Comparison of ENCODE assay signal across 6 cellular contexts in the genomic region with DNA sequence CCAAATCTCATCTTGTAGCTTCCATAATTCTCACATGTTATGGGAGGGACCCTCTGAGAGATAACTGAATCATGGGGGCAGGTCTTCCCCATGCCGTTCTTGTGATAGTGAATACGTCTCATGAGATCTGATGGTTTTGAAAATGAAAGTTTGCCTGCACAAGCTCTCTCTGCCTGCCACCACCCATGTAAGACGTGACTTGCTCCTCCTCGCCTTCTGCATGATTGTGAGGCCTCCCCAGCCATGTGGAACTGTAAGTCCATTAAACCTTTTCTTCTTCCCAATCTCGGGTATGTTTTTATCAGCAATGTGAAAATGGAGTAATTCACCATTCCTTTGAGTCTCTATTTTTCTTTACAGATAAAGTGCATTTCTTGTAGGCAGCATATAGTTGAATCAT.
"Had no signal": no experiment of that assay in that cellular context is flagged by ENCODE, and none has a peak within 500 bp of the region (broad histone marks: within the 10 kb centered on the region; RNA-seq: fewer than 3 reads in every experiment).

No MANE protein-coding gene starts in this region.

- H3K27ac Mint-ChIP-seq: IgD-negative memory B cell had no signal

- H3K27ac ChIP-seq: HL-60 had no signal

- DNase-seq: IMR-90, KBM-7, KG1 had no signal

- FAIRE-seq: HTR-8/SVneo had no signal

- H3K27me3 Mint-ChIP-seq: IgD-negative memory B cell had no signal
